ENCODE assay signal across 15 cellular contexts in genomic region chr7:102611926-102612325, GRCh38. TPM values are rescaled to one million over a fixed set of nuclear protein-coding genes. Genes with fewer than 3 reads are reported as not detected.
A peak's percentile ranks its signal among the peaks of the same experiment; 100 is the strongest.
DNase-seq lines count a peak whose midpoint lies in the region; ATAC-seq and TF ChIP-seq lines count a peak whose summit lies in the region.
"Not testable (repeated sequence)": the region's sequence is repeated elsewhere in the genome, so short reads cannot be mapped to it uniquely, and the experiment has no call there.
"Had no signal": no experiment of that assay in that cellular context is flagged by ENCODE, and none has a peak within 500 bp of the region (broad histone marks: within the 10 kb centered on the region; RNA-seq: fewer than 3 reads in every experiment).

No MANE protein-coding gene starts in this region.

- not testable (repeated sequence) for H3K4me1 ChIP-seq in gastroesophageal sphincter; neuron (ENCODE audit: insufficient read depth, low read length); spleen

- H3K4me3 ChIP-seq in GM12875 (ENCODE audit: low read depth, low read length) = peak overlapping the region; percentile 23
- not testable (repeated sequence) for H3K4me3 ChIP-seq in cardiac fibroblast (replicated peaks in 1 of 2; ENCODE audit: low read depth in 2 of 2, low read length in 2 of 2)
- H3K4me3 ChIP-seq in gastroesophageal sphincter = peak overlapping the region in 1 of 2 donors; percentile 31
- H3K4me3 ChIP-seq in neuron (ENCODE audit: low read length) = peak overlapping the region; percentile 29
- H3K4me3 ChIP-seq in spleen = peak overlapping the region in 1 of 8 donors; percentile 24

- intact Hi-C loops in spleen (cut with DNase I; ENCODE audit: low total_unique reads) = not testable (repeated sequence)

- TF ChIP-seq CTCF in GM12875 (IDR thresholded peaks at IDR 0.05; ENCODE audit: borderline replicate concordance, insufficient read depth, low read depth, low read length); cardiac fibroblast (IDR thresholded peaks at IDR 0.05; ENCODE audit: low read depth, low read length); gastroesophageal sphincter (IDR thresholded peaks at IDR 0.05); spleen (IDR thresholded peaks at IDR 0.05 in 8 of 11, conservative IDR thresholded peaks at IDR 0.05 in 3 of 11): not testable (repeated sequence)

- not testable (repeated sequence) for TF ChIP-seq POLR2A in gastroesophageal sphincter (IDR thresholded peaks at IDR 0.05); spleen (IDR thresholded peaks at IDR 0.05)

- not testable (repeated sequence) for TF ChIP-seq EP300 in gastroesophageal sphincter (IDR thresholded peaks at IDR 0.05)

- WGBS in gastroesophageal sphincter (ENCODE audit: low coverage in 1 of 2), 2 donors = 3% methylated on average over 5 of the region's 10 CpGs; no CpG with 5 or more reads in 1 of the 2 donors
- 18 to 48% (median 33%) methylated on average over 6 to 7 of the region's 10 CpGs for WGBS in spleen, 5 donors

- in situ Hi-C loops in ACHN (cut with HindIII; ENCODE audit: low pct_ligation_motif_present, low pct_unique_long_range_greater_than_20kb, low sequenced_read_pairs) = not testable (repeated sequence)

- H3K36me3 ChIP-seq in gastroesophageal sphincter; neuron (ENCODE audit: insufficient read depth, low read length); spleen: not testable (repeated sequence)

- not testable (repeated sequence) for H3K27me3 ChIP-seq in gastroesophageal sphincter; layer of hippocampus (ENCODE audit: control insufficient read depth, insufficient read depth, low read length); neuron (ENCODE audit: insufficient read depth, low read length); spleen (replicated peaks in 1 of 7)

- H2AFZ ChIP-seq in neuron (ENCODE audit: low read depth, low read length) = not testable (repeated sequence)

- H3K9me3 ChIP-seq in gastroesophageal sphincter; neuron (ENCODE audit: low read length); spleen: not testable (repeated sequence)

- peak overlapping the region in 3 of 4 donors; percentile 54 to 76 (median 70) for H3K27ac ChIP-seq in gastroesophageal sphincter
- peak overlapping the region; percentile 75 for H3K27ac ChIP-seq in layer of hippocampus (ENCODE audit: low read depth, low read length)
- H3K27ac ChIP-seq in spleen = peak overlapping the region in 2 of 8 donors; percentile 37 to 69

- DNase-seq in ACHN = peak; percentile 8
- DNase-seq in cardiac fibroblast (ENCODE audit: low read depth in 2 of 2) = peak; percentile 0 to 6
- peak; percentile 79 for DNase-seq in spleen

- peak; percentile 16 for ATAC-seq in SK-N-SH treated with all-trans-retinoic acid at 6 μM for 48 hours
- not testable (repeated sequence) for ATAC-seq in gastroesophageal sphincter

RNA-seq across cellular contexts. Expression of gene RASA4, which starts 4.6 kb away (rescaled TPM):
- total RNA-seq in gastroesophageal sphincter = 10 to 100 TPM; 35.5 to 62.2 (median 44.2) TPM
- 100 to 1,000 TPM in 1 of 7 donors, 10 to 100 TPM in 6; 48.0 to 119 (median 60.6) TPM for total RNA-seq in spleen
- 10 to 100 TPM; 34.5 to 51.2 (median 38.5) TPM for polyA plus RNA-seq in spleen

RNA-seq across cellular contexts. Expression of gene UPK3BL1, which starts 30.7 kb away (rescaled TPM):
- total RNA-seq in gastroesophageal sphincter (10 to 100 TPM; 18.9 to 26.0 (median 23.6) TPM), spleen (10 to 100 TPM; 18.5 to 57.4 (median 35.9) TPM)
- 100 to 1,000 TPM in 2 of 3 donors, 10 to 100 TPM in 1; 54.5 to 206 (median 108) TPM for polyA plus RNA-seq in spleen

RNA-seq across cellular contexts. Expression of gene SPDYE2B, which starts 38.2 kb away (rescaled TPM):
- total RNA-seq in gastroesophageal sphincter = not detected
- total RNA-seq in spleen = not detected
- not detected for polyA plus RNA-seq in spleen
- total RNA-seq: activated CD4-positive, alpha-beta T cell treated with anti-CD3 and anti-CD28 coated beads, Interleukin-2, amount 10 ng/mL, durations not matched to agents 7 days and 5 days; activated T-cell treated with anti-CD3 and anti-CD28 coated beads, Interleukin-2, amount 50 U/mL, for 4 hours; Caco-2; dermis blood vessel endothelial cell; neural crest cell; temporal lobe had no signal
- polyA plus RNA-seq: keratinocyte had no signal

RNA-seq across cellular contexts. Expression of gene POLR2J3, which starts 39.5 kb away (rescaled TPM):
- total RNA-seq in gastroesophageal sphincter = 10 to 100 TPM; 11.8 to 25.7 (median 17.5) TPM
- total RNA-seq in spleen = 10 to 100 TPM; 32.6 to 63.8 (median 44.3) TPM
- 10 to 100 TPM; 26.9 to 67.3 (median 40.3) TPM for polyA plus RNA-seq in spleen

RNA-seq across cellular contexts. Expression of gene POLR2J2, which starts 59.5 kb away (rescaled TPM):
- total RNA-seq in gastroesophageal sphincter = 1 to 10 TPM in 2 of 4 donors, under 1 TPM in 1, not detected in 1; 0.45 to 7.5 (median 5.3) TPM
- 10 to 100 TPM in 5 of 7 donors, 1 to 10 TPM in 2; 9.3 to 21.1 (median 11.6) TPM for total RNA-seq in spleen
- polyA plus RNA-seq in spleen = 1 to 10 TPM in 2 of 3 donors, under 1 TPM in 1; 0.99 to 3.5 (median 3.0) TPM

Comparison
In these comparisons a context has a peak if more than half of its experiments do, and no peak if none do; other contexts are left out.
1. DNase-seq: peak in every context shown above with its lines; median percentile 79 in spleen; 8 in ACHN; 3 in cardiac fibroblast.